In the genomic region with DNA sequence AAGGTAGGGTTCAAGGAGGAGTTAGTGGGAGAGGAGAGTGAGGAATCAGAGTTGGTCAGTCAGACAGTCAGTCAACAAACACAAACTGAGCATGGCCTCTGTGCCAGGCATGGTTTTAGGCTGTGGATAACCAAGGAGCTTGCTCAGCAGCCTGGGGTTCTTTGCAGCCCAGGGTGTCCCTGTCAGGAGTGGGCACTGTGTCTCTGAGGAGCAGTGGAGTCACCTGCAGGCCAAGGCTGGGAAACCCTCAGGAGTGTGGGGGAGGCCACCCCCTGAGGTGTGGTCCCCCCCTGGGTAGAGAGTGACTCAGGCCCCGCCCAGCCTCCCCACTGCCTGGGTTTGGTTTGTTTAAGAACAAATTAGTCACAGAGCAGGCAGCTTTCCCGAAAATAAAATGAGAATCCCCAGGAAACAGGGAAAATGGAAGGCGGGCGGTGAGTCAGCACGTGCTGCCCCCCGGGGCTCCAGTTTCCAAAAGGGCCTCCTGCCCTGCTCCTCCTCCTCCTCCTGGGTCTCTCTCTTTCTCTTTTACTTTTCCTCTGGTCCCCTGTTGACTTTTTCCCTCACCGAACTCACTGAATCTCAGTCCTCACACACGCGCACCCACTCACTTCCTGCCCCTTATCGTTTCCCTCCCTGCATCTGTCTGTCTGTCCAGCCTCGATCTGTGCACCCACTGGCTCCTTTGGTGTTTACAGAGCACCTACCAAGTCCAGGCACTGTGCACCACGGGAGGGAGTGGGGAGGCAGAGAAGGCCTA, we compare ENCODE assay signal across 1 cellular context.
TF ChIP-seq lines count a peak whose summit lies in the region.

No MANE protein-coding gene starts in this region.

TF ChIP-seq in GM12878, 131 proteins besides CTCF, POLR2A, EP300 and RAD21 (continued from another document):
- TF ChIP-seq BHLHE40 (IDR thresholded peaks at IDR 0.05; ENCODE audit: borderline replicate concordance in 1 of 2, low read depth in 2 of 2, low read length in 1 of 2) (peak; percentile 94), ETV6 (conservative IDR thresholded peaks at IDR 0.05 in 1 of 2, IDR thresholded peaks at IDR 0.05 in 1 of 2; ENCODE audit: borderline replicate concordance in 1 of 2, low read depth in 1 of 2) (no peak), SREBF1 (IDR thresholded peaks at IDR 0.05; ENCODE audit: low read length) (no peak), NFIC (IDR thresholded peaks at IDR 0.05; ENCODE audit: low read depth, low read length) (no peak), TAF1 (IDR thresholded peaks at IDR 0.05; ENCODE audit: borderline replicate concordance, low read depth, low read length) (no peak), IKZF1 (conservative IDR thresholded peaks at IDR 0.05) (peak; percentile 89), ZNF217 (IDR thresholded peaks at IDR 0.05) (no peak), NBN (IDR thresholded peaks at IDR 0.05) (peak; percentile 74), NRF1 (conservative IDR thresholded peaks at IDR 0.05; ENCODE audit: low read depth, low read length) (no peak), ZSCAN29 (IDR thresholded peaks at IDR 0.05) (no peak), CREB1 (IDR thresholded peaks at IDR 0.05; ENCODE audit: low read depth) (0 out of 2 replicates have a peak, but pooled peaks have one; percentile 23)
- TF ChIP-seq, protein P1, sequence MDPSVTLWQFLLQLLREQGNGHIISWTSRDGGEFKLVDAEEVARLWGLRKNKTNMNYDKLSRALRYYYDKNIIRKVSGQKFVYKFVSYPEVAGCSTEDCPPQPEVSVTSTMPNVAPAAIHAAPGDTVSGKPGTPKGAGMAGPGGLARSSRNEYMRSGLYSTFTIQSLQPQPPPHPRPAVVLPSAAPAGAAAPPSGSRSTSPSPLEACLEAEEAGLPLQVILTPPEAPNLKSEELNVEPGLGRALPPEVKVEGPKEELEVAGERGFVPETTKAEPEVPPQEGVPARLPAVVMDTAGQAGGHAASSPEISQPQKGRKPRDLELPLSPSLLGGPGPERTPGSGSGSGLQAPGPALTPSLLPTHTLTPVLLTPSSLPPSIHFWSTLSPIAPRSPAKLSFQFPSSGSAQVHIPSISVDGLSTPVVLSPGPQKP (IDR thresholded peaks at IDR 0.05; ENCODE audit: low read depth, low read length), result no peak
- TF ChIP-seq, protein P2, sequence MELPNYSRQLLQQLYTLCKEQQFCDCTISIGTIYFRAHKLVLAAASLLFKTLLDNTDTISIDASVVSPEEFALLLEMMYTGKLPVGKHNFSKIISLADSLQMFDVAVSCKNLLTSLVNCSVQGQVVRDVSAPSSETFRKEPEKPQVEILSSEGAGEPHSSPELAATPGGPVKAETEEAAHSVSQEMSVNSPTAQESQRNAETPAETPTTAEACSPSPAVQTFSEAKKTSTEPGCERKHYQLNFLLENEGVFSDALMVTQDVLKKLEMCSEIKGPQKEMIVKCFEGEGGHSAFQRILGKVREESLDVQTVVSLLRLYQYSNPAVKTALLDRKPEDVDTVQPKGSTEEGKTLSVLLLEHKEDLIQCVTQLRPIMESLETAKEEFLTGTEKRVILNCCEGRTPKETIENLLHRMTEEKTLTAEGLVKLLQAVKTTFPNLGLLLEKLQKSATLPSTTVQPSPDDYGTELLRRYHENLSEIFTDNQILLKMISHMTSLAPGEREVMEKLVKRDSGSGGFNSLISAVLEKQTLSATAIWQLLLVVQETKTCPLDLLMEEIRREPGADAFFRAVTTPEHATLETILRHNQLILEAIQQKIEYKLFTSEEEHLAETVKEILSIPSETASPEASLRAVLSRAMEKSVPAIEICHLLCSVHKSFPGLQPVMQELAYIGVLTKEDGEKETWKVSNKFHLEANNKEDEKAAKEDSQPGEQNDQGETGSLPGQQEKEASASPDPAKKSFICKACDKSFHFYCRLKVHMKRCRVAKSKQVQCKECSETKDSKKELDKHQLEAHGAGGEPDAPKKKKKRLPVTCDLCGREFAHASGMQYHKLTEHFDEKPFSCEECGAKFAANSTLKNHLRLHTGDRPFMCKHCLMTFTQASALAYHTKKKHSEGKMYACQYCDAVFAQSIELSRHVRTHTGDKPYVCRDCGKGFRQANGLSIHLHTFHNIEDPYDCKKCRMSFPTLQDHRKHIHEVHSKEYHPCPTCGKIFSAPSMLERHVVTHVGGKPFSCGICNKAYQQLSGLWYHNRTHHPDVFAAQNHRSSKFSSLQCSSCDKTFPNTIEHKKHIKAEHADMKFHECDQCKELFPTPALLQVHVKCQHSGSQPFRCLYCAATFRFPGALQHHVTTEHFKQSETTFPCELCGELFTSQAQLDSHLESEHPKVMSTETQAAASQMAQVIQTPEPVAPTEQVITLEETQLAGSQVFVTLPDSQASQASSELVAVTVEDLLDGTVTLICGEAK (IDR thresholded peaks at IDR 0.05; ENCODE audit: borderline replicate concordance), result no peak
- TF ChIP-seq, protein P3, sequence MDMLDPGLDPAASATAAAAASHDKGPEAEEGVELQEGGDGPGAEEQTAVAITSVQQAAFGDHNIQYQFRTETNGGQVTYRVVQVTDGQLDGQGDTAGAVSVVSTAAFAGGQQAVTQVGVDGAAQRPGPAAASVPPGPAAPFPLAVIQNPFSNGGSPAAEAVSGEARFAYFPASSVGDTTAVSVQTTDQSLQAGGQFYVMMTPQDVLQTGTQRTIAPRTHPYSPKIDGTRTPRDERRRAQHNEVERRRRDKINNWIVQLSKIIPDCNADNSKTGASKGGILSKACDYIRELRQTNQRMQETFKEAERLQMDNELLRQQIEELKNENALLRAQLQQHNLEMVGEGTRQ (IDR thresholded peaks at IDR 0.05; ENCODE audit: borderline replicate concordance, low read depth, low read length), result no peak
- TF ChIP-seq, protein P4, sequence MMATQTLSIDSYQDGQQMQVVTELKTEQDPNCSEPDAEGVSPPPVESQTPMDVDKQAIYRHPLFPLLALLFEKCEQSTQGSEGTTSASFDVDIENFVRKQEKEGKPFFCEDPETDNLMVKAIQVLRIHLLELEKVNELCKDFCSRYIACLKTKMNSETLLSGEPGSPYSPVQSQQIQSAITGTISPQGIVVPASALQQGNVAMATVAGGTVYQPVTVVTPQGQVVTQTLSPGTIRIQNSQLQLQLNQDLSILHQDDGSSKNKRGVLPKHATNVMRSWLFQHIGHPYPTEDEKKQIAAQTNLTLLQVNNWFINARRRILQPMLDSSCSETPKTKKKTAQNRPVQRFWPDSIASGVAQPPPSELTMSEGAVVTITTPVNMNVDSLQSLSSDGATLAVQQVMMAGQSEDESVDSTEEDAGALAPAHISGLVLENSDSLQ (IDR thresholded peaks at IDR 0.05), result peak; percentile 27; the same call in 1 of the 2 replicates
- TF ChIP-seq, protein P5, sequence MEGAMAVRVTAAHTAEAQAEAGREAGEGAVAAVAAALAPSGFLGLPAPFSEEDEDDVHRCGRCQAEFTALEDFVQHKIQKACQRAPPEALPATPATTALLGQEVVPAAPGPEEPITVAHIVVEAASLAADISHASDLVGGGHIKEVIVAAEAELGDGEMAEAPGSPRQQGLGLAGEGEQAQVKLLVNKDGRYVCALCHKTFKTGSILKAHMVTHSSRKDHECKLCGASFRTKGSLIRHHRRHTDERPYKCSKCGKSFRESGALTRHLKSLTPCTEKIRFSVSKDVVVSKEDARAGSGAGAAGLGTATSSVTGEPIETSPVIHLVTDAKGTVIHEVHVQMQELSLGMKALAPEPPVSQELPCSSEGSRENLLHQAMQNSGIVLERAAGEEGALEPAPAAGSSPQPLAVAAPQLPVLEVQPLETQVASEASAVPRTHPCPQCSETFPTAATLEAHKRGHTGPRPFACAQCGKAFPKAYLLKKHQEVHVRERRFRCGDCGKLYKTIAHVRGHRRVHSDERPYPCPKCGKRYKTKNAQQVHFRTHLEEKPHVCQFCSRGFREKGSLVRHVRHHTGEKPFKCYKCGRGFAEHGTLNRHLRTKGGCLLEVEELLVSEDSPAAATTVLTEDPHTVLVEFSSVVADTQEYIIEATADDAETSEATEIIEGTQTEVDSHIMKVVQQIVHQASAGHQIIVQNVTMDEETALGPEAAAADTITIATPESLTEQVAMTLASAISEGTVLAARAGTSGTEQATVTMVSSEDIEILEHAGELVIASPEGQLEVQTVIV (IDR thresholded peaks at IDR 0.05; ENCODE audit: borderline replicate concordance, partially characterized antibody), result no peak
